In the genomic region with DNA sequence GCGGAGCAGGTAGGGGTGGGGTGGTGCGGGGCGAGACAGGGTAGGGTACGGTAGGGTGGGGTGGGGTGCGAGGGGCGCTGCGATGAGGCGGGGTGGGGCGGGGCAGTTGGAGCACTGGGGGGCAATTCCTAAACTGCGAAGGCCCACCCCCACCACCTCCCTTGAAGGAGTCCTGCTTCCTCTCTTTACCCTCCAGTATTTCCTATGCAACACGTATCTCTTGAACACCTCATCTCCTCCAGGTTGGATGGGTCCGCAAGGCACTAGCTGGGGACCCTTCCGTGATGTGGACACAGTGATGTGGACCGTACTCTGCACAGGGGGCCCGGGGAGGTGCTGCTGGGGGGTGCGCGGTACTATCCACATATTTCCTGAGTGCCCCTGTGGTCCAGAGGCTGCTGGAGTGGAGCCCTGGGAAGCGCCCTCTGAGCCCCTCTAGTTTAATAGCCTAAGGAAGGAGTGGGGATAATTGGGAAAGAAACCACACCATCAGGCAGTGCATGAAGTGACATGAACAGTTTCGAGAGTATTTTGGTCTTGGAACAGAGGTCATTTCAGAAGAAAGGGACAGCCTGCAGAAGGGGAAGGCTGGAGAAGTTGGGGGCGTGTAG, we compare ENCODE assay signal across 8 cellular contexts. TPM values are rescaled to one million over a fixed set of nuclear protein-coding genes. Genes with fewer than 3 reads are reported as not detected.
DNase-seq lines count a peak whose midpoint lies in the region; ATAC-seq and TF ChIP-seq lines count a peak whose summit lies in the region.

No MANE protein-coding gene starts in this region.

- no peaks in the 10 kb centered on the region for H3K9me3 ChIP-seq in heart left ventricle

- H3K9me3 Mint-ChIP-seq in activated CD4-positive, alpha-beta memory T cell treated with anti-CD3 and anti-CD28 coated beads, Interleukin-2, amount 10 ng/mL, durations not matched to agents 7 days and 5 days, result no peaks in the 10 kb centered on the region

- peaks cover 14% of the 10 kb centered on the region for H3K4me1 Mint-ChIP-seq in activated CD4-positive, alpha-beta memory T cell treated with anti-CD3 and anti-CD28 coated beads, Interleukin-2, amount 10 ng/mL, durations not matched to agents 7 days and 5 days

- H3K27ac ChIP-seq in heart left ventricle, result peak overlapping the region in 2 of 12 donors; percentile 34 to 63
- peak overlapping the region in 6 of 21 experiments; percentile 11 to 79 (median 62) for H3K27ac ChIP-seq in skin epidermis

- POLR2A ChIA-PET in activated CD4-positive, alpha-beta memory T cell treated with anti-CD3 and anti-CD28 coated beads, Interleukin-2, amount 10 ng/mL, durations not matched to agents 7 days and 5 days (lab: Charles Lee), result interaction anchor here (1.0 to 4.1 kb wide), 2 partner anchors 69 to 178 kb away, joined by 3 to 16 read pairs; a partner anchor contains a TSS

- peaks cover 0 to 23% (median 9%) of the 10 kb centered on the region in 12 donors for H3K4me1 ChIP-seq in heart left ventricle

- ATAC-seq in heart left ventricle (peak in 2 of 4 donors; percentile 5), HG03196 (IDR thresholded peaks at IDR 0.05; ENCODE audit: unreplicated experiment) (no peak)

- 27 to 54% (median 35%) methylated on average over 12 to 20 of the region's 20 CpGs for WGBS in heart left ventricle, 4 donors

- peak overlapping the region; percentile 58 for H3K4me3 Mint-ChIP-seq in activated CD4-positive, alpha-beta memory T cell treated with anti-CD3 and anti-CD28 coated beads, Interleukin-2, amount 10 ng/mL, durations not matched to agents 7 days and 5 days

- TF ChIP-seq CTCF in heart left ventricle (IDR thresholded peaks at IDR 0.05), result no peak

- no peaks in the 10 kb centered on the region for H3K36me3 Mint-ChIP-seq in activated CD4-positive, alpha-beta memory T cell treated with anti-CD3 and anti-CD28 coated beads, Interleukin-2, amount 10 ng/mL, durations not matched to agents 7 days and 5 days (ENCODE audit: low read depth)

- no peak for TF ChIP-seq POLR2A in heart left ventricle (IDR thresholded peaks at IDR 0.05)

- H3K27me3 Mint-ChIP-seq in activated CD4-positive, alpha-beta memory T cell treated with anti-CD3 and anti-CD28 coated beads, Interleukin-2, amount 10 ng/mL, durations not matched to agents 7 days and 5 days, result peaks cover 38% of the 10 kb centered on the region

- H3K27ac Mint-ChIP-seq in activated CD4-positive, alpha-beta memory T cell treated with anti-CD3 and anti-CD28 coated beads, Interleukin-2, amount 10 ng/mL, durations not matched to agents 7 days and 5 days, result no peak overlapping the region

- H3K27me3 ChIP-seq in heart left ventricle, result peaks cover 0 to 25% (median 0%) of the 10 kb centered on the region in 9 donors

- peak overlapping the region in 11 of 12 donors; percentile 16 to 74 (median 58) for H3K4me3 ChIP-seq in heart left ventricle
- peak overlapping the region; percentile 24 to 69 (median 46) for H3K4me3 ChIP-seq in skin epidermis

- intact Hi-C loops in heart left ventricle (cut with DNase I), result loop anchor here in 7 of 10 donors (5.0 to 10.0 kb wide), 6 partner anchors 120 to 212 kb away; a partner anchor contains a TSS

- CTCF ChIA-PET in activated CD4-positive, alpha-beta memory T cell treated with anti-CD3 and anti-CD28 coated beads, Interleukin-2, amount 10 ng/mL, durations not matched to agents 7 days and 5 days (lab: Charles Lee), result interaction anchor here (0.7 to 2.9 kb wide), 10 partner anchors 11 to 510 kb away, joined by 3 to 16 read pairs (median 4); a partner anchor contains a TSS

- H3K36me3 ChIP-seq in heart left ventricle, result no peaks in the 10 kb centered on the region

- DNase-seq in DMS53 treated with DMSO at 0.1 percent for 48 hours (lab: John Stamatoyannopoulos, UW; ENCODE audit: unreplicated experiment) (peak; percentile 14), DMS53 (lab: John Stamatoyannopoulos, UW) (no peak), heart left ventricle (no peak), activated gamma-delta T cell treated with Interleukin-2 at 50 U/mL for 16 hours (no peak), CD1c-positive myeloid dendritic cell (ENCODE audit: extremely low spot score) (no peak)
- DNase-seq in activated CD4-positive, alpha-beta memory T cell treated with anti-CD3 and anti-CD28 coated beads, Interleukin-2, amount 10 ng/mL, durations not matched to agents 7 days and 5 days, result no peak

RNA-seq across cellular contexts. Expression of a gene that starts 1.1 kb away (rescaled TPM):
- not detected for total RNA-seq in activated CD4-positive, alpha-beta memory T cell treated with anti-CD3 and anti-CD28 coated beads, Interleukin-2, amount 10 ng/mL, durations not matched to agents 7 days and 5 days
- total RNA-seq in heart left ventricle, result 1 to 10 TPM in 4 of 9 donors, under 1 TPM in 5; 0.48 to 1.6 (median 0.95) TPM
- polyA plus RNA-seq in heart left ventricle, result under 1 TPM; 0.30 to 0.44 TPM
